In the genomic region with DNA sequence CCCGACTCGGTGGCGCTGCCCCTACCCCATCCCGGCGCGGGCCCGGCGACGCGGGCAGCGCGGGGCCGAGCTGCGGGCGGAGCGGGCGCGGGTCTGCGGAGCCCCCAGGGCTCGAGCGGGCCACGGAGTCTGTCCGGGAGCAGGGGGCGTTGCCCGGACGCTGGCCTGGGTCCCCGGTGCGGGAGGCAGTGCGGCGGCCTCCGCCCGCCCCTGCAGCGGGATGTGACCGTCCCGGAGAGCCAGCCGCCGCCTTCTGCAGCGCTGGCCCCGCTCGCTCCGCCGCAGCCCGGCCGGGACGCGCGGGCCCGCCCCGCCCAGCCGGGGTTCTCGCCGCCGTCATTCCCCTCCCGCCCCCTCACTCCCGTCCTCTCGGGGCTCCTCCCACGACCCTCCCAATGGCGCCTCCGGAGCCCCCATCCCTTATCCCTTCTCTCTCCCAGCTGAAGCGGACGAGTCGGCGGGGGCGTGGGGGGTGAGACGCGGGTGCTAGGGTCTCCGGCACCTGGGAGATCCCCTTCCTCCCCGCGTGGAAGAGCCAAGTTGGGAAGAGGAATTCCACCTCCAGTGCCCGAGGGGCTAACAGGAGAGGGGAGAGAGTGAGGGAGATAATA, we compare ENCODE assay signal across 9 cellular contexts. TPM values are rescaled to one million over a fixed set of nuclear protein-coding genes. Genes with fewer than 3 reads are reported as not detected.
DNase-seq lines count a peak whose midpoint lies in the region; ATAC-seq and TF ChIP-seq lines count a peak whose summit lies in the region.
"Had no signal": no experiment of that assay in that cellular context is flagged by ENCODE, and none has a peak within 500 bp of the region (broad histone marks: within the 10 kb centered on the region; RNA-seq: fewer than 3 reads in every experiment).

A gene with protein sequence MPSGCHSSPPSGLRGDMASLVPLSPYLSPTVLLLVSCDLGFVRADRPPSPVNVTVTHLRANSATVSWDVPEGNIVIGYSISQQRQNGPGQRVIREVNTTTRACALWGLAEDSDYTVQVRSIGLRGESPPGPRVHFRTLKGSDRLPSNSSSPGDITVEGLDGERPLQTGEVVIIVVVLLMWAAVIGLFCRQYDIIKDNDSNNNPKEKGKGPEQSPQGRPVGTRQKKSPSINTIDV (minus strand): TSS at position 257 of the 611 bp plus-strand sequence. CDS start 521 bp downstream, outside the sequence.

- intact Hi-C loops in activated CD4-positive, alpha-beta T cell treated with anti-CD3 and anti-CD28 coated beads for 36 hours (cut with DNase I, micrococcal nuclease) = no loop called here

- TF ChIP-seq CTCF in fibroblast of pulmonary artery (IDR thresholded peaks at IDR 0.05; ENCODE audit: low read length, missing control alignments) = no peak
- TF ChIP-seq CTCF in nephron (IDR thresholded peaks at IDR 0.05; ENCODE audit: unreplicated experiment in 3 of 3) = no peak

- no peak within 1 kb of the TSS for H3K27ac Mint-ChIP-seq in activated CD4-positive, alpha-beta T cell treated with anti-CD3 and anti-CD28 coated beads for 36 hours
- peak within 1 kb of the TSS in 1 of 3 experiments; percentile 16 for H3K27ac Mint-ChIP-seq in nephron

- peak; percentile 36 for DNase-seq in activated CD4-positive, alpha-beta T cell treated with anti-CD3 and anti-CD28 coated beads for 36 hours
- no peak for DNase-seq in activated CD4-positive, alpha-beta T cell treated with anti-CD3 and anti-CD28 coated beads, Interleukin-2, amount 50 U/mL, for 4 hours
- DNase-seq in activated T-cell treated with anti-CD3 and anti-CD28 coated beads, Interleukin-2, amount 50 U/mL, for 48 hours = peak; percentile 24 to 39
- DNase-seq in fibroblast of pulmonary artery (ENCODE audit: low read depth) = no peak
- no peak for DNase-seq in activated CD8-positive, alpha-beta memory T cell treated with anti-CD3 and anti-CD28 coated beads, Interleukin-2, amount 50 U/mL, for 48 hours
- DNase-seq in SW 1271 (lab: John Stamatoyannopoulos, UW) = no peak

- CTCF ChIA-PET in activated CD4-positive, alpha-beta T cell treated with anti-CD3 and anti-CD28 coated beads for 36 hours (lab: Charles Lee) = interaction anchor here (0.5 to 0.6 kb wide), 2 partner anchors 72 to 134 kb away, joined by 3 to 4 read pairs; partner anchors contain the start of genes CCDC121 and GPN1

- H3K9me3 Mint-ChIP-seq in activated CD4-positive, alpha-beta T cell treated with anti-CD3 and anti-CD28 coated beads for 36 hours (ENCODE audit: low read depth) = no peaks in the 10 kb centered on the region
- H3K9me3 Mint-ChIP-seq in nephron = no peaks in the 10 kb centered on the region

- POLR2A ChIA-PET in activated CD4-positive, alpha-beta T cell treated with anti-CD3 and anti-CD28 coated beads for 36 hours (lab: Charles Lee) = no interaction called here

- peaks cover 16% of the 10 kb centered on the region for H3K4me1 Mint-ChIP-seq in activated CD4-positive, alpha-beta T cell treated with anti-CD3 and anti-CD28 coated beads for 36 hours
- peaks cover 8% of the 10 kb centered on the region for H3K4me1 Mint-ChIP-seq in nephron

- H3K36me3 Mint-ChIP-seq in activated CD4-positive, alpha-beta T cell treated with anti-CD3 and anti-CD28 coated beads for 36 hours (ENCODE audit: low read depth) = no peaks in the 10 kb centered on the region
- no peaks in the 10 kb centered on the region for H3K36me3 Mint-ChIP-seq in nephron (ENCODE audit: low read depth)

- H3K4me3 ChIP-seq in fibroblast of pulmonary artery (replicated peaks; ENCODE audit: low read depth, low read length) = peak within 1 kb of the TSS; percentile 69

- peak; percentile 60 for ATAC-seq in activated CD4-positive, alpha-beta T cell treated with anti-CD3 and anti-CD28 coated beads for 36 hours
- ATAC-seq in HG02981 (IDR thresholded peaks at IDR 0.05; ENCODE audit: unreplicated experiment) = no peak

- H3K4me3 Mint-ChIP-seq in activated CD4-positive, alpha-beta T cell treated with anti-CD3 and anti-CD28 coated beads for 36 hours = peak within 1 kb of the TSS; percentile 53
- peak within 1 kb of the TSS; percentile 89 to 96 (median 92) for H3K4me3 Mint-ChIP-seq in nephron

- peaks cover 38% of the 10 kb centered on the region for H3K27me3 Mint-ChIP-seq in activated CD4-positive, alpha-beta T cell treated with anti-CD3 and anti-CD28 coated beads for 36 hours
- H3K27me3 Mint-ChIP-seq in nephron (ENCODE audit: low read depth) = peaks cover 42% of the 10 kb centered on the region

RNA-seq across cellular contexts. Expression of the gene that starts here (rescaled TPM):
- not detected for total RNA-seq in activated CD4-positive, alpha-beta T cell treated with anti-CD3 and anti-CD28 coated beads for 36 hours
- total RNA-seq: activated CD8-positive, alpha-beta memory T cell treated with anti-CD3 and anti-CD28 coated beads for 36 hours had no signal

Comparison
In these comparisons a context has a peak if more than half of its experiments do, and no peak if none do; other contexts are left out.
1. Peak in DNase-seq and ATAC-seq in activated CD4-positive, alpha-beta T cell treated with anti-CD3 and anti-CD28 coated beads for 36 hours; RNA of the gene not detected or under 1 TPM.
2. DNase-seq: peak in activated T-cell treated with anti-CD3 and anti-CD28 coated beads, Interleukin-2, amount 50 U/mL, for 48 hours (2 of 2); none in activated CD4-positive, alpha-beta T cell treated with anti-CD3 and anti-CD28 coated beads, Interleukin-2, amount 50 U/mL, for 4 hours (0 of 2), fibroblast of pulmonary artery (single experiment), activated CD8-positive, alpha-beta memory T cell treated with anti-CD3 and anti-CD28 coated beads, Interleukin-2, amount 50 U/mL, for 48 hours (single experiment) and SW 1271 (0 of 2).